ENCODE assay signal across 11 cellular contexts in the genomic region with DNA sequence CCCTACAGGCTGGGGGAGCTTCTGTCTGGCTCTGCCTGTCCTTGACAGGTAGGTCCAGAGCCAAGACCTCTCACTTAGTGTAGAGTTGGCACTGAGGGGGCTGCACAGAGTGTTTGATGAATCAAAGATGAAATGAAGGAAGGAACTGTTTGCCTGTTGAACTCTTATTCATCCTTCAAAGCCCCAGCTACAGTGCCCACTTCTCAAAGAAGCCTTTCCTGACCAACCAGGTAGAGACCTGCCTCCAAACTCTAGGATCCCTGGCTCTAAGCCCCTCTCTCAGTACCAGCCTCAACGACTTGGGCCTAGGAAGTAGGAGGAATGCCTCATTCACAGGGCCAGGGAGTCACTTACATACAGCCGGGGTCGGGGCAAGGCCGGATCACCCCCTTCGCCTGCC.
"Had no signal": no experiment of that assay in that cellular context is flagged by ENCODE, and none has a peak within 500 bp of the region (broad histone marks: within the 10 kb centered on the region; RNA-seq: fewer than 3 reads in every experiment).

No MANE protein-coding gene starts in this region.

- H2AFZ ChIP-seq: GM23338 had no signal

- H3K27me3 Mint-ChIP-seq: IgD-negative memory B cell had no signal

- H3K4me1 Mint-ChIP-seq: GM23338, H9 had no signal

- FAIRE-seq: H1, H54, HTR-8/SVneo had no signal

- H3K9me3 Mint-ChIP-seq: GM23338, H9, HFFc6, IgD-negative memory B cell had no signal

- H3K27ac Mint-ChIP-seq: GM23338, H9, HFFc6, IgD-negative memory B cell had no signal

- H3K27ac ChIP-seq: HL-60, KMS-11 had no signal

- H3K4me2 ChIP-seq: GM23338, KMS-11 had no signal

- H3K9ac ChIP-seq: KMS-11 had no signal

- DNase-seq: H9, HCEC 1CT, HFFc6, KBM-7 had no signal

- H3K4me3 Mint-ChIP-seq: GM23338, H9, HFFc6, IgD-negative memory B cell had no signal

- H3K4me3 ChIP-seq: GM23338 had no signal
